In genomic region chr3:126124896-126125295, GRCh38 we compare ENCODE assay signal across 24 cellular contexts. TPM values are rescaled to one million over a fixed set of nuclear protein-coding genes. Genes with fewer than 3 reads are reported as not detected.
DNase-seq lines count a peak whose midpoint lies in the region; ATAC-seq and TF ChIP-seq lines count a peak whose summit lies in the region.
"Had no signal": no experiment of that assay in that cellular context is flagged by ENCODE, and none has a peak within 500 bp of the region (broad histone marks: within the 10 kb centered on the region; RNA-seq: fewer than 3 reads in every experiment).

No MANE protein-coding gene starts in this region.

- H3K27me3 ChIP-seq in colonic mucosa, result no peaks in the 10 kb centered on the region
- H3K27me3 ChIP-seq: body of pancreas, neural progenitor cell had no signal

- no peaks in the 10 kb centered on the region for H3K4me1 ChIP-seq in colonic mucosa
- H3K4me1 ChIP-seq: SJCRH30 had no signal

- H3K27ac Mint-ChIP-seq in HFFc6, result no peak overlapping the region
- H3K27ac Mint-ChIP-seq: progenitor cell of endocrine pancreas had no signal

- intact Hi-C loops in cardiac septum (cut with DNase I) (no loop called here), Right ventricle myocardium inferior (cut with DNase I) (no loop called here), colonic mucosa (cut with DNase I) (no loop called here)

- DNase-seq in cardiac septum (ENCODE audit: low spot score) (peak; percentile 66), Right ventricle myocardium inferior (ENCODE audit: missing footprints) (no peak), colonic mucosa (peak; percentile 9), omental fat pad (ENCODE audit: low spot score) (peak; percentile 13), ureter (ENCODE audit: low spot score) (peak; percentile 28), GDM1 (lab: John Stamatoyannopoulos, UW) (no peak), HFFc6 (no peak)
- DNase-seq: ACHN; activated CD4-positive, alpha-beta T cell treated with anti-CD3 and anti-CD28 coated beads, Interleukin-2, amount 50 U/mL, for 4 hours; activated gamma-delta T cell; DMS53; glutamatergic neuron; mammary epithelial cell; NCI-H1105 treated with DMSO at 0.1 percent for 48 hours; NCI-H2029; stimulated activated naive CD8-positive, alpha-beta T cell treated with anti-CD3 and anti-CD28 coated beads, Interleukin-15, Interleukin-2, amounts not matched to agents 100 U/mL and 50 U/mL, for 24 hours; T1000 had no signal

- no peak for ATAC-seq in Right ventricle myocardium inferior
- ATAC-seq in omental fat pad (ENCODE audit: low FRiP score), result no peak
- no peak for ATAC-seq in GM18519 (IDR thresholded peaks at IDR 0.05; ENCODE audit: low FRiP score, unreplicated experiment)
- ATAC-seq: body of pancreas; Panc1; stimulated activated naive CD8-positive, alpha-beta T cell treated with anti-CD3 and anti-CD28 coated beads, Interleukin-15, Interleukin-2, amounts not matched to agents 100 U/mL and 50 U/mL, for 24 hours had no signal

- H3K36me3 ChIP-seq in colonic mucosa, result no peaks in the 10 kb centered on the region
- H3K36me3 ChIP-seq: neural progenitor cell, SJCRH30 had no signal

- no peaks in the 10 kb centered on the region for H3K9me3 Mint-ChIP-seq in HFFc6
- H3K9me3 Mint-ChIP-seq: neural progenitor cell had no signal

- no peak overlapping the region for H3K9ac ChIP-seq in colonic mucosa (ENCODE audit: low read depth in 2 of 2, low read length in 2 of 2)
- H3K9ac ChIP-seq: neural progenitor cell had no signal

- 0 out of 2 replicates have a peak, but pooled peaks cover 6% of the 10 kb centered on the region for H3K4me1 Mint-ChIP-seq in HFFc6 (ENCODE audit: low read depth)

- H3K27ac ChIP-seq in colonic mucosa, result no peak overlapping the region
- H3K27ac ChIP-seq: body of pancreas, neural progenitor cell, SJCRH30 had no signal

- H3K9me3 ChIP-seq in colonic mucosa, result no peaks in the 10 kb centered on the region
- H3K9me3 ChIP-seq: body of pancreas, SJCRH30 had no signal

- no peak overlapping the region for H3K4me3 Mint-ChIP-seq in HFFc6
- H3K4me3 Mint-ChIP-seq: neural progenitor cell had no signal

- no peak overlapping the region for H3K4me3 ChIP-seq in colonic mucosa
- H3K4me3 ChIP-seq: body of pancreas, neural progenitor cell, SJCRH30 had no signal

- TF ChIP-seq CTCF in colonic mucosa (IDR thresholded peaks at IDR 0.05) (no peak), omental fat pad (IDR thresholded peaks at IDR 0.05) (no peak), HFFc6 (IDR thresholded peaks at IDR 0.05) (no peak)

- H3K36me3 Mint-ChIP-seq in HFFc6 (ENCODE audit: low read depth), result no peaks in the 10 kb centered on the region
- H3K36me3 Mint-ChIP-seq: neural progenitor cell had no signal

- H3K27me3 Mint-ChIP-seq in HFFc6 (ENCODE audit: insufficient read depth), result peaks cover 41% of the 10 kb centered on the region

RNA-seq across cellular contexts. Expression of gene SLC41A3, which starts 41.0 kb away (rescaled TPM):
- total RNA-seq in cardiac septum (35.6 TPM), Right ventricle myocardium inferior (36.2 TPM), colonic mucosa (10 to 100 TPM; 27.6 to 33.1 TPM), omental fat pad (10 to 100 TPM; 34.5 to 62.3 (median 37.9) TPM), ureter (72.0 TPM)
- 10 to 100 TPM; 41.6 to 54.8 (median 44.7) TPM for total RNA-seq in HFFc6 (2021; fragmentation: NEBNext Ultra II Directional; extraction: Animal tissue kit (Norgen Biotek cat#: 25700))

RNA-seq across cellular contexts. Expression of gene ALDH1L1, which starts 55.5 kb away (rescaled TPM):
- 26.8 TPM for total RNA-seq in cardiac septum
- total RNA-seq in Right ventricle myocardium inferior, result 23.1 TPM
- total RNA-seq in colonic mucosa, result 10 to 100 TPM; 15.3 to 25.6 TPM
- 100 to 1,000 TPM; 125 to 176 (median 150) TPM for total RNA-seq in omental fat pad
- total RNA-seq in ureter, result 129 TPM
- total RNA-seq in HFFc6 (2021; fragmentation: NEBNext Ultra II Directional; extraction: Animal tissue kit (Norgen Biotek cat#: 25700)), result under 1 TPM in 1 of 6 experiments, not detected in 5; 0.05 TPM
- total RNA-seq: G401 had no signal

Comparison
In these comparisons a context has a peak if more than half of its experiments do, and no peak if none do; other contexts are left out.
1. DNase-seq: peak in cardiac septum (single experiment), colonic mucosa (single experiment), omental fat pad (single experiment) and ureter (single experiment); none in Right ventricle myocardium inferior (single experiment), GDM1 (single experiment) and HFFc6 (single experiment).
2. RNA of gene ALDH1L1, which starts 55.5 kb away (total RNA-seq): 125 to 176 TPM in omental fat pad, 129 TPM in ureter (single experiment), 26.8 TPM in cardiac septum (single experiment), 15.3 to 25.6 TPM in colonic mucosa and 23.1 TPM in Right ventricle myocardium inferior (single experiment); 0.05 TPM in HFFc6; every median in the first group is over 10 times any median in the second.